Comparison of ENCODE assay signal across 8 cellular contexts in genomic region chr6:113970808-113971676, GRCh38. TPM values are rescaled to one million over a fixed set of nuclear protein-coding genes. Genes with fewer than 3 reads are reported as not detected.
A peak's percentile ranks its signal among the peaks of the same experiment; 100 is the strongest.
DNase-seq lines count a peak whose midpoint lies in the region; ATAC-seq and TF ChIP-seq lines count a peak whose summit lies in the region.

Gene HDAC2, minus strand, starts transcription at chr6:113971148. Its CDS starts 240 bp downstream, at chr6:113970908.

- H3K4me3 ChIP-seq in OCI-LY3 (ENCODE audit: low read length) (peak within 1 kb of the TSS; percentile 99), mononuclear cell (ENCODE audit: low read length) (peak within 1 kb of the TSS; percentile 73)

- H3K27me3 ChIP-seq in OCI-LY3 (ENCODE audit: low read depth, low read length), result no peaks in the 10 kb centered on the region
- no peaks in the 10 kb centered on the region for H3K27me3 ChIP-seq in mononuclear cell (ENCODE audit: insufficient read depth, low read length)

- H2AFZ ChIP-seq in OCI-LY3 (ENCODE audit: low read depth, low read length), result 0 out of 2 replicates have a peak within 1 kb of the TSS, but pooled peaks have one; percentile 28

- H4K20me1 ChIP-seq in OCI-LY3 (ENCODE audit: insufficient read depth, low read length), result peaks cover 34% of the 10 kb centered on the region

- TF ChIP-seq CTCF in Calu3 (IDR thresholded peaks at IDR 0.05; ENCODE audit: unreplicated experiment), result no peak
- TF ChIP-seq CTCF in OCI-LY3 (IDR thresholded peaks at IDR 0.05; ENCODE audit: low read depth, low read length), result no peak

- peaks cover 17% of the 10 kb centered on the region for H3K4me1 ChIP-seq in OCI-LY3 (ENCODE audit: low read length)
- H3K4me1 ChIP-seq in mononuclear cell (ENCODE audit: insufficient read depth, low read length), result peaks cover 20% of the 10 kb centered on the region

- H3K9me3 ChIP-seq in OCI-LY3 (ENCODE audit: insufficient read depth, low read length) (no peaks in the 10 kb centered on the region), mononuclear cell (ENCODE audit: low read depth, low read length) (no peaks in the 10 kb centered on the region)

- H3K27ac ChIP-seq in OCI-LY3 (ENCODE audit: low read length), result peak within 1 kb of the TSS; percentile 61

- peaks cover 35% of the 10 kb centered on the region for H3K36me3 Mint-ChIP-seq in Calu3 (ENCODE audit: insufficient read depth, unreplicated experiment)

- peak within 1 kb of the TSS; percentile 83 for H3K4me3 Mint-ChIP-seq in Calu3 (ENCODE audit: low read depth, unreplicated experiment)

- H3K79me2 ChIP-seq in OCI-LY3 (ENCODE audit: low read length), result peaks cover 50% of the 10 kb centered on the region

- H3K4me2 ChIP-seq in OCI-LY3 (ENCODE audit: low read length), result peak within 1 kb of the TSS; percentile 98

- H3K36me3 ChIP-seq in OCI-LY3 (replicated peaks; ENCODE audit: low read depth, low read length), result no peaks in the 10 kb centered on the region

- peak within 1 kb of the TSS; percentile 94 for H3K27ac Mint-ChIP-seq in Calu3 (ENCODE audit: unreplicated experiment)

- CTCF ChIA-PET in Calu3 (lab: Charles Lee), result interaction anchor here (0.6 to 0.9 kb wide), 3 partner anchors 9 to 34 kb away, joined by 3 to 4 read pairs (median 3); no protein-coding TSS in a partner anchor

- BruUV-seq in Calu3 (replicated peaks; lab: Mats Ljungman, UMichigan), result no TSS peak

- no peaks in the 10 kb centered on the region for H3K9me3 Mint-ChIP-seq in Calu3 (ENCODE audit: low read depth, unreplicated experiment)

- ATAC-seq in GM21360 (IDR thresholded peaks at IDR 0.05; ENCODE audit: unreplicated experiment), result peak; percentile 83

- no peaks in the 10 kb centered on the region for H3K27me3 Mint-ChIP-seq in Calu3 (ENCODE audit: unreplicated experiment)

- intact Hi-C loops in Calu3 (cut with micrococcal nuclease; ENCODE audit: unreplicated experiment), result no loop called here

- DNase-seq in Calu3 (peak; percentile 90), HT1080 (ENCODE audit: low read depth) (peak; percentile 80), activated T-cell treated with anti-CD3 and anti-CD28 coated beads for 1 hour (ENCODE audit: low read depth) (peak; percentile 85), epidermal melanocyte (ENCODE audit: insufficient read length, low spot score) (peak; percentile 59)
- DNase-seq in stimulated activated CD8-positive, alpha-beta memory T cell treated with anti-CD3 and anti-CD28 coated beads, Interleukin-4, amount 100 ng/mL, for 24 hours (ENCODE audit: low read depth), result peak; percentile 85

- H3K4me1 Mint-ChIP-seq in Calu3 (ENCODE audit: low read depth, unreplicated experiment), result peaks cover 22% of the 10 kb centered on the region

- H3K9ac ChIP-seq in OCI-LY3 (ENCODE audit: low read length), result peak within 1 kb of the TSS; percentile 95

RNA-seq across cellular contexts. Expression of gene HDAC2, which starts in this region (rescaled TPM):
- 170 and 176 TPM in 2 replicates for total RNA-seq in Calu3 (2022)
- 78.9 and 121 TPM in 2 replicates for total RNA-seq in HT1080 (2014; rRNA removed; shearing (Covaris generic))
- 190 and 231 TPM in 2 replicates for polyA plus RNA-seq in HT1080 (2015; cell fraction: cytosol; rRNA removed)
- 274 and 326 TPM in 2 replicates for polyA plus RNA-seq in HT1080 (2015; cell fraction: nucleus; rRNA removed)
- total RNA-seq in mononuclear cell, result 33.6 TPM

Comparison
In these comparisons a context has a peak if more than half of its experiments do, and no peak if none do; other contexts are left out.
1. Peak in every context shown above with its lines: DNase-seq, ATAC-seq, H3K4me3 ChIP-seq and H3K27ac ChIP-seq.